In the genomic region with DNA sequence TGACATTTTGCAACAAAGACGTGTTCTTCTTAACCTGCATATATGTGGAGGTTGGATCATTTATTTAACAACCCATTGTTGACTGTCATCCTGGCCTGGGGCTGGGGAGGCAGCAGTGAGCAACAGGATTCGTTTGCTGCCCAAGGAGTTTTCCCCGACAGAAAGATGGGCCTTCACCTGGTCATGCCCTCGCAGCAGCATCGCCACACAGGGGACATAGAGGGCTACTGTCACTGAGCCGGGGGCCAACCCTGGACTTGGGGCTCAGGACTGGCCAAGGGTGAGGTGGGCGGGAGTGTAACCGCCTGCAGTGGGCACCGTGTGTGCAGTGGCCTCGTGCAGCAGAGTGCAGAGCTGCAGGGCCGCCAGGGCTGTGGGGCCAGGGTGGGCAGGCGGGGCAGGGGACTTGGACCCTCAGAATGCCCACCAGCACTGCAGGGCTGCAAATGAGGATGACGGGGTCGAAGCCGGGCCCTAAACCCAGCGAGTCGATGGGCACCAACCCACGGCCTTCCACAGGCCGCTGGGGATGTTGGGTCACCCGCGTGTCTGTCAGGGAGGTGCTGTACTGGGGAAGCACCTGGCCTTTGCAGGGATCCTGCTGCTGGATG, we compare ENCODE assay signal across 18 cellular contexts. TPM values are rescaled to one million over a fixed set of nuclear protein-coding genes. Genes with fewer than 3 reads are reported as not detected.
DNase-seq lines count a peak whose midpoint lies in the region; ATAC-seq, FAIRE-seq and TF ChIP-seq lines count a peak whose summit lies in the region.
"Had no signal": no experiment of that assay in that cellular context is flagged by ENCODE, and none has a peak within 500 bp of the region (broad histone marks: within the 10 kb centered on the region; RNA-seq: fewer than 3 reads in every experiment).

No MANE protein-coding gene starts in this region.

- H3K4me3 ChIP-seq in GM12875 (ENCODE audit: low read depth, low read length) = no peak overlapping the region
- H3K4me3 ChIP-seq in MM.1S (ENCODE audit: low read length) = no peak overlapping the region
- no peak overlapping the region for H3K4me3 ChIP-seq in endodermal cell (ENCODE audit: low read length)
- H3K4me3 ChIP-seq: left lung, uterus had no signal

- FAIRE-seq in urothelium cell line (lab: Jason Lieb, UNC) = no peak
- FAIRE-seq in HTR-8/SVneo (lab: Jason Lieb, UNC) = no peak
- FAIRE-seq: colon had no signal

- H3K4me2 ChIP-seq in MM.1S (ENCODE audit: low read depth, low read length) = peak overlapping the region; percentile 67

- no peaks in the 10 kb centered on the region for H3K27me3 Mint-ChIP-seq in endodermal cell (ENCODE audit: insufficient read depth)
- H3K27me3 Mint-ChIP-seq: activated CD4-positive, alpha-beta T cell treated with anti-CD3 and anti-CD28 coated beads for 36 hours; activated naive CD8-positive, alpha-beta T cell treated with anti-CD3 and anti-CD28 coated beads, Interleukin-2, amount 50 U/mL, for 24 hours; CD4-positive, alpha-beta memory T cell; naive thymus-derived CD4-positive, alpha-beta T cell had no signal

- no peak overlapping the region for H3K4me3 Mint-ChIP-seq in endodermal cell
- H3K4me3 Mint-ChIP-seq: activated CD4-positive, alpha-beta T cell treated with anti-CD3 and anti-CD28 coated beads for 36 hours; activated naive CD8-positive, alpha-beta T cell treated with anti-CD3 and anti-CD28 coated beads, Interleukin-2, amount 50 U/mL, for 24 hours; CD4-positive, alpha-beta memory T cell; naive thymus-derived CD4-positive, alpha-beta T cell had no signal

- H3K9me3 ChIP-seq in MM.1S (replicated peaks; ENCODE audit: insufficient read depth, low read length) = no peaks in the 10 kb centered on the region
- H3K9me3 ChIP-seq in endodermal cell (ENCODE audit: control insufficient read depth, low read length) = peaks cover 5% of the 10 kb centered on the region
- H3K9me3 ChIP-seq: left lung, uterus had no signal

- no peak overlapping the region for H3K9ac ChIP-seq in MM.1S (ENCODE audit: low read length)
- no peak overlapping the region for H3K9ac ChIP-seq in endodermal cell (ENCODE audit: extremely low read depth, low read length, poor library complexity, severe bottlenecking)

- TF ChIP-seq CTCF in GM12875 (IDR thresholded peaks at IDR 0.05; ENCODE audit: borderline replicate concordance, insufficient read depth, low read depth, low read length) = peak; percentile 36; the same call in 1 of the 2 replicates
- TF ChIP-seq CTCF in MM.1S (IDR thresholded peaks at IDR 0.05; ENCODE audit: low read length) = peak; percentile 32
- TF ChIP-seq CTCF in endodermal cell (conservative IDR thresholded peaks at IDR 0.05) = peak; percentile 68

- H3K36me3 ChIP-seq in MM.1S (replicated peaks; ENCODE audit: insufficient read depth, low read length) = peaks cover 10% of the 10 kb centered on the region; the same call in 1 of the 2 replicates
- peaks cover 5% of the 10 kb centered on the region for H3K36me3 ChIP-seq in endodermal cell (ENCODE audit: control insufficient read depth, insufficient read depth, low read length)
- H3K36me3 ChIP-seq: uterus had no signal

- H3K27ac ChIP-seq in MM.1S (ENCODE audit: low read length) (peak overlapping the region; percentile 90; the same call in 1 of the 2 replicates), endodermal cell (ENCODE audit: low read depth, low read length) (no peak overlapping the region), temporal lobe (ENCODE audit: low read depth, low read length) (peak overlapping the region; percentile 62)
- H3K27ac ChIP-seq: left lung, uterus had no signal

- peaks cover 12% of the 10 kb centered on the region for H3K36me3 Mint-ChIP-seq in endodermal cell (ENCODE audit: low read depth)

- no peaks in the 10 kb centered on the region for H4K20me1 ChIP-seq in MM.1S (ENCODE audit: insufficient read depth, low read length)

- ATAC-seq in GM18502 (IDR thresholded peaks at IDR 0.05; ENCODE audit: poor library complexity, unreplicated experiment) = no peak
- ATAC-seq: activated CD4-positive, alpha-beta T cell treated with anti-CD3 and anti-CD28 coated beads for 36 hours; activated naive CD8-positive, alpha-beta T cell treated with anti-CD3 and anti-CD28 coated beads, Interleukin-2, amount 50 U/mL, for 24 hours; left lung had no signal

- 88 to 92% methylated on average over 18 to 21 of the region's 21 CpGs for WGBS in endodermal cell (ENCODE audit: insufficient coverage in 1 of 2, insufficient read length in 1 of 2), 2 experiments

- H3K27ac Mint-ChIP-seq in endodermal cell = no peak overlapping the region
- H3K27ac Mint-ChIP-seq: activated CD4-positive, alpha-beta T cell treated with anti-CD3 and anti-CD28 coated beads for 36 hours; activated naive CD8-positive, alpha-beta T cell treated with anti-CD3 and anti-CD28 coated beads, Interleukin-2, amount 50 U/mL, for 24 hours; CD4-positive, alpha-beta memory T cell; naive thymus-derived CD4-positive, alpha-beta T cell had no signal

- H3K9me3 Mint-ChIP-seq in endodermal cell = no peaks in the 10 kb centered on the region
- H3K9me3 Mint-ChIP-seq: activated naive CD8-positive, alpha-beta T cell treated with anti-CD3 and anti-CD28 coated beads, Interleukin-2, amount 50 U/mL, for 24 hours had no signal

- peaks cover 44% of the 10 kb centered on the region for H3F3A ChIP-seq in MM.1S (ENCODE audit: insufficient read depth, low read length)

- no peak overlapping the region for H2AFZ ChIP-seq in MM.1S (ENCODE audit: low read length)

- H3K27me3 ChIP-seq in MM.1S (replicated peaks; ENCODE audit: insufficient read depth, low read length) (no peaks in the 10 kb centered on the region), endodermal cell (ENCODE audit: control insufficient read depth, insufficient read depth, low read length, poor library complexity, severe bottlenecking) (no peaks in the 10 kb centered on the region)
- H3K27me3 ChIP-seq: left lung, uterus had no signal

- H3K4me1 ChIP-seq in MM.1S (ENCODE audit: low read length) (peaks cover 68% of the 10 kb centered on the region), endodermal cell (ENCODE audit: control insufficient read depth, insufficient read depth, low read length) (no peaks in the 10 kb centered on the region)
- H3K4me1 ChIP-seq: uterus had no signal

- no peaks in the 10 kb centered on the region for H3K9me2 ChIP-seq in MM.1S (replicated peaks; ENCODE audit: insufficient read depth, low read length)

- H3K79me2 ChIP-seq in MM.1S (ENCODE audit: low read length) = peaks cover 87% of the 10 kb centered on the region

- DNase-seq in MM.1S (no peak), endodermal cell (peak; percentile 81), urothelium cell line (ENCODE audit: low spot score) (no peak), HTR-8/SVneo (ENCODE audit: insufficient read length, low spot score) (no peak)
- DNase-seq: activated CD4-positive, alpha-beta T cell treated with anti-CD3 and anti-CD28 coated beads for 36 hours; activated naive CD8-positive, alpha-beta T cell treated with anti-CD3 and anti-CD28 coated beads, Interleukin-2, amount 50 U/mL, for 24 hours; activated T-cell treated with anti-CD3 and anti-CD28 coated beads for 4 hours; CD4-positive, alpha-beta memory T cell; EL; naive thymus-derived CD4-positive, alpha-beta T cell; NCI-H1694; retina; uterus had no signal

- no peaks in the 10 kb centered on the region for H3K4me1 Mint-ChIP-seq in endodermal cell

RNA-seq across cellular contexts. Expression of a gene that starts 11.8 kb away (rescaled TPM):
- 10 to 100 TPM; 33.5 to 35.4 TPM for total RNA-seq in endodermal cell
- 41.4 TPM for polyA plus RNA-seq in endodermal cell (2013, experiment 1 of 2)
- polyA plus RNA-seq in endodermal cell (2013, experiment 2 of 2) = 38.1 TPM
- 17.5 TPM for total RNA-seq in temporal lobe
